ENCODE assay signal across 1 cellular context in the genomic region with DNA sequence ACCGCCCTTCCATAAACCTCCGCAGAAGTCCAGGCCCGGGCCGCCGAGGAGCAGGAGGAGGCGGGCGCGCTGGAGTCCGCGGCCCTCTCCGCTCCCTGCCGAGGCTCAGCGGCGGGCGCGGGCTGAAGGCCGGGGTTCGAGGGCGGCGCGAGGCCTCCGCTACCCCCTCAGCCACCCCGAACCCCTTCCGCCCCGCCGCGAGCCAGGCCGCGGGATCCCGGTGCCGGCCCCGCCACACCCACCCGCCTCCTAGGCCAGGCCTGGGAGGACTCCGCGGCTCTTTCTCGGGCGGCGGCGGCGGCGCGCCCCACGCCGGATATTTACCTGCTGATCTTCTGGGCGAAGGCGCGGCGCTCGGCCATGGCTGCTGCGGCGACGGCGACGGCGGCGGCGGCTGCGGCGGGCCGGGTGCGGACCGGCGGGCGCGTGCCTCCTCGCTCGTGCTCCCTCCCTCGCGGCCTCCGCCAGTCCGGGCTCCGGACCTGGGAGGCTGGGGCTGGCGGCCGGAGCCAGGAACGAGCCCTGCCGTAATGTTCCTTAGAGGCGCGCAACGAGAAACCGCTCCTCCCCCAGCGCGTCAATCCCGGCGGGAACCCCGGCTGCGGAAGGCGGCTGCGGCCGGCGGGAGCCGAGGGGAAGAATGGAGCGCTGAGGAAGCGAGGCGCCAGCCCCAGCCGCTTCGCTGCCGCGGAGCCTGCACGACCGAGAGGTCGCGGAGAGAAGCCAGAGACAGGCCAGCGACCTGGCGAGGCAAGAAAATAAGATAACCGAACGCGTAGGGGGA.
A peak's percentile ranks its signal among the peaks of the same experiment; 100 is the strongest.
TF ChIP-seq lines count a peak whose summit lies in the region.

A gene with protein sequence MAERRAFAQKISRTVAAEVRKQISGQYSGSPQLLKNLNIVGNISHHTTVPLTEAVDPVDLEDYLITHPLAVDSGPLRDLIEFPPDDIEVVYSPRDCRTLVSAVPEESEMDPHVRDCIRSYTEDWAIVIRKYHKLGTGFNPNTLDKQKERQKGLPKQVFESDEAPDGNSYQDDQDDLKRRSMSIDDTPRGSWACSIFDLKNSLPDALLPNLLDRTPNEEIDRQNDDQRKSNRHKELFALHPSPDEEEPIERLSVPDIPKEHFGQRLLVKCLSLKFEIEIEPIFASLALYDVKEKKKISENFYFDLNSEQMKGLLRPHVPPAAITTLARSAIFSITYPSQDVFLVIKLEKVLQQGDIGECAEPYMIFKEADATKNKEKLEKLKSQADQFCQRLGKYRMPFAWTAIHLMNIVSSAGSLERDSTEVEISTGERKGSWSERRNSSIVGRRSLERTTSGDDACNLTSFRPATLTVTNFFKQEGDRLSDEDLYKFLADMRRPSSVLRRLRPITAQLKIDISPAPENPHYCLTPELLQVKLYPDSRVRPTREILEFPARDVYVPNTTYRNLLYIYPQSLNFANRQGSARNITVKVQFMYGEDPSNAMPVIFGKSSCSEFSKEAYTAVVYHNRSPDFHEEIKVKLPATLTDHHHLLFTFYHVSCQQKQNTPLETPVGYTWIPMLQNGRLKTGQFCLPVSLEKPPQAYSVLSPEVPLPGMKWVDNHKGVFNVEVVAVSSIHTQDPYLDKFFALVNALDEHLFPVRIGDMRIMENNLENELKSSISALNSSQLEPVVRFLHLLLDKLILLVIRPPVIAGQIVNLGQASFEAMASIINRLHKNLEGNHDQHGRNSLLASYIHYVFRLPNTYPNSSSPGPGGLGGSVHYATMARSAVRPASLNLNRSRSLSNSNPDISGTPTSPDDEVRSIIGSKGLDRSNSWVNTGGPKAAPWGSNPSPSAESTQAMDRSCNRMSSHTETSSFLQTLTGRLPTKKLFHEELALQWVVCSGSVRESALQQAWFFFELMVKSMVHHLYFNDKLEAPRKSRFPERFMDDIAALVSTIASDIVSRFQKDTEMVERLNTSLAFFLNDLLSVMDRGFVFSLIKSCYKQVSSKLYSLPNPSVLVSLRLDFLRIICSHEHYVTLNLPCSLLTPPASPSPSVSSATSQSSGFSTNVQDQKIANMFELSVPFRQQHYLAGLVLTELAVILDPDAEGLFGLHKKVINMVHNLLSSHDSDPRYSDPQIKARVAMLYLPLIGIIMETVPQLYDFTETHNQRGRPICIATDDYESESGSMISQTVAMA (N-terminal part only) (minus strand): TSS at position 484 of the 784 bp plus-strand sequence. CDS start 122 bp downstream, at position 362.

TF ChIP-seq in HEK293, 187 proteins besides CTCF, POLR2A, EP300 and RAD21 (continued from another document and continues in another):
- TF ChIP-seq, protein P1, sequence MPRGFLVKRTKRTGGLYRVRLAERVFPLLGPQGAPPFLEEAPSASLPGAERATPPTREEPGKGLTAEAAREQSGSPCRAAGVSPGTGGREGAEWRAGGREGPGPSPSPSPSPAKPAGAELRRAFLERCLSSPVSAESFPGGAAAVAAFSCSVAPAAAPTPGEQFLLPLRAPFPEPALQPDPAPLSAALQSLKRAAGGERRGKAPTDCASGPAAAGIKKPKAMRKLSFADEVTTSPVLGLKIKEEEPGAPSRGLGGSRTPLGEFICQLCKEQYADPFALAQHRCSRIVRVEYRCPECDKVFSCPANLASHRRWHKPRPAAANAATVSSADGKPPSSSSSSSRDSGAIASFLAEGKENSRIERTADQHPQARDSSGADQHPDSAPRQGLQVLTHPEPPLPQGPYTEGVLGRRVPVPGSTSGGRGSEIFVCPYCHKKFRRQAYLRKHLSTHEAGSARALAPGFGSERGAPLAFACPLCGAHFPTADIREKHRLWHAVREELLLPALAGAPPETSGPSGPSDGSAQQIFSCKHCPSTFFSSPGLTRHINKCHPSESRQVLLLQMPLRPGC (tag by site-specific recombination; IDR thresholded peaks at IDR 0.05): peak; percentile 56; the same call in 1 of the 2 replicates
- TF ChIP-seq ZNF146 (tag by site-specific recombination; IDR thresholded peaks at IDR 0.05) (no peak), ZNF324 (tag by site-specific recombination; IDR thresholded peaks at IDR 0.05) (no peak; the same call in 1 of the 2 replicates), SETDB1 (IDR thresholded peaks at IDR 0.05; ENCODE audit: insufficient read length, low read length) (no peak), ZNF433 (tag by site-specific recombination; IDR thresholded peaks at IDR 0.05; ENCODE audit: low read depth) (no peak), ZNF701 (tag by site-specific recombination; IDR thresholded peaks at IDR 0.05) (no peak), ZNF223 (tag by site-specific recombination; IDR thresholded peaks at IDR 0.05) (no peak), ZBTB17 (tag by site-specific recombination; IDR thresholded peaks at IDR 0.05) (peak; percentile 99), ZNF416 (tag by site-specific recombination; IDR thresholded peaks at IDR 0.05) (no peak), IKZF3 (tag by site-specific recombination; IDR thresholded peaks at IDR 0.05) (peak; percentile 91), HOXA7 (CRISPR knock-in tag; IDR thresholded peaks at IDR 0.05; ENCODE audit: borderline replicate concordance) (no peak), ZBTB10 (tag by site-specific recombination; IDR thresholded peaks at IDR 0.05) (no peak), KLF9 (tag by site-specific recombination; IDR thresholded peaks at IDR 0.05; ENCODE audit: low read depth) (peak; percentile 30; the same call in 1 of the 2 replicates), BCL11B (tag by site-specific recombination; IDR thresholded peaks at IDR 0.05; ENCODE audit: low read depth) (no peak), MEIS1 (CRISPR knock-in tag; IDR thresholded peaks at IDR 0.05; ENCODE audit: borderline replicate concordance) (no peak), ZNF266 (tag by site-specific recombination; IDR thresholded peaks at IDR 0.05; ENCODE audit: low read depth) (no peak), ZNF19 (tag by site-specific recombination; IDR thresholded peaks at IDR 0.05; ENCODE audit: low read depth) (no peak), ZNF555 (tag by site-specific recombination; conservative IDR thresholded peaks at IDR 0.05) (no peak), ZNF501 (tag by site-specific recombination; IDR thresholded peaks at IDR 0.05) (peak; percentile 91), ZBTB6 (tag by site-specific recombination; IDR thresholded peaks at IDR 0.05) (0 out of 2 replicates have a peak, but pooled peaks have one; percentile 13), ZNF600 (tag by site-specific recombination; IDR thresholded peaks at IDR 0.05) (peak; percentile 82), PBX3 (CRISPR knock-in tag; IDR thresholded peaks at IDR 0.05) (peak; percentile 88), ZFP41 (tag by site-specific recombination; IDR thresholded peaks at IDR 0.05; ENCODE audit: borderline replicate concordance) (no peak), ZBTB44 (tag by site-specific recombination; IDR thresholded peaks at IDR 0.05) (0 out of 2 replicates have a peak, but pooled peaks have one; percentile 15), ZNF404 (tag by site-specific recombination; IDR thresholded peaks at IDR 0.05) (no peak), ZNF626 (tag by site-specific recombination; IDR thresholded peaks at IDR 0.05) (no peak; the same call in 1 of the 2 replicates)
- TF ChIP-seq, protein P2, sequence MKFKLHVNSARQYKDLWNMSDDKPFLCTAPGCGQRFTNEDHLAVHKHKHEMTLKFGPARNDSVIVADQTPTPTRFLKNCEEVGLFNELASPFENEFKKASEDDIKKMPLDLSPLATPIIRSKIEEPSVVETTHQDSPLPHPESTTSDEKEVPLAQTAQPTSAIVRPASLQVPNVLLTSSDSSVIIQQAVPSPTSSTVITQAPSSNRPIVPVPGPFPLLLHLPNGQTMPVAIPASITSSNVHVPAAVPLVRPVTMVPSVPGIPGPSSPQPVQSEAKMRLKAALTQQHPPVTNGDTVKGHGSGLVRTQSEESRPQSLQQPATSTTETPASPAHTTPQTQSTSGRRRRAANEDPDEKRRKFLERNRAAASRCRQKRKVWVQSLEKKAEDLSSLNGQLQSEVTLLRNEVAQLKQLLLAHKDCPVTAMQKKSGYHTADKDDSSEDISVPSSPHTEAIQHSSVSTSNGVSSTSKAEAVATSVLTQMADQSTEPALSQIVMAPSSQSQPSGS (tag by site-specific recombination; IDR thresholded peaks at IDR 0.05; ENCODE audit: low read depth): no peak
- TF ChIP-seq, protein P3, sequence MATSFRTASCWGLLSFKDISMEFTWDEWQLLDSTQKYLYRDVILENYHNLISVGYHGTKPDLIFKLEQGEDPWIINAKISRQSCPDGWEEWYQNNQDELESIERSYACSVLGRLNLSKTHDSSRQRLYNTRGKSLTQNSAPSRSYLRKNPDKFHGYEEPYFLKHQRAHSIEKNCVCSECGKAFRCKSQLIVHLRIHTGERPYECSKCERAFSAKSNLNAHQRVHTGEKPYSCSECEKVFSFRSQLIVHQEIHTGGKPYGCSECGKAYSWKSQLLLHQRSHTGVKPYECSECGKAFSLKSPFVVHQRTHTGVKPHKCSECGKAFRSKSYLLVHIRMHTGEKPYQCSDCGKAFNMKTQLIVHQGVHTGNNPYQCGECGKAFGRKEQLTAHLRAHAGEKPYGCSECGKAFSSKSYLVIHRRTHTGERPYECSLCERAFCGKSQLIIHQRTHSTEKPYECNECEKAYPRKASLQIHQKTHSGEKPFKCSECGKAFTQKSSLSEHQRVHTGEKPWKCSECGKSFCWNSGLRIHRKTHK (tag by site-specific recombination; IDR thresholded peaks at IDR 0.05): no peak
- TF ChIP-seq, protein P4, sequence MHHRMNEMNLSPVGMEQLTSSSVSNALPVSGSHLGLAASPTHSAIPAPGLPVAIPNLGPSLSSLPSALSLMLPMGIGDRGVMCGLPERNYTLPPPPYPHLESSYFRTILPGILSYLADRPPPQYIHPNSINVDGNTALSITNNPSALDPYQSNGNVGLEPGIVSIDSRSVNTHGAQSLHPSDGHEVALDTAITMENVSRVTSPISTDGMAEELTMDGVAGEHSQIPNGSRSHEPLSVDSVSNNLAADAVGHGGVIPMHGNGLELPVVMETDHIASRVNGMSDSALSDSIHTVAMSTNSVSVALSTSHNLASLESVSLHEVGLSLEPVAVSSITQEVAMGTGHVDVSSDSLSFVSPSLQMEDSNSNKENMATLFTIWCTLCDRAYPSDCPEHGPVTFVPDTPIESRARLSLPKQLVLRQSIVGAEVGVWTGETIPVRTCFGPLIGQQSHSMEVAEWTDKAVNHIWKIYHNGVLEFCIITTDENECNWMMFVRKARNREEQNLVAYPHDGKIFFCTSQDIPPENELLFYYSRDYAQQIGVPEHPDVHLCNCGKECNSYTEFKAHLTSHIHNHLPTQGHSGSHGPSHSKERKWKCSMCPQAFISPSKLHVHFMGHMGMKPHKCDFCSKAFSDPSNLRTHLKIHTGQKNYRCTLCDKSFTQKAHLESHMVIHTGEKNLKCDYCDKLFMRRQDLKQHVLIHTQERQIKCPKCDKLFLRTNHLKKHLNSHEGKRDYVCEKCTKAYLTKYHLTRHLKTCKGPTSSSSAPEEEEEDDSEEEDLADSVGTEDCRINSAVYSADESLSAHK (tag by site-specific recombination; IDR thresholded peaks at IDR 0.05): no peak
- TF ChIP-seq, protein P5, sequence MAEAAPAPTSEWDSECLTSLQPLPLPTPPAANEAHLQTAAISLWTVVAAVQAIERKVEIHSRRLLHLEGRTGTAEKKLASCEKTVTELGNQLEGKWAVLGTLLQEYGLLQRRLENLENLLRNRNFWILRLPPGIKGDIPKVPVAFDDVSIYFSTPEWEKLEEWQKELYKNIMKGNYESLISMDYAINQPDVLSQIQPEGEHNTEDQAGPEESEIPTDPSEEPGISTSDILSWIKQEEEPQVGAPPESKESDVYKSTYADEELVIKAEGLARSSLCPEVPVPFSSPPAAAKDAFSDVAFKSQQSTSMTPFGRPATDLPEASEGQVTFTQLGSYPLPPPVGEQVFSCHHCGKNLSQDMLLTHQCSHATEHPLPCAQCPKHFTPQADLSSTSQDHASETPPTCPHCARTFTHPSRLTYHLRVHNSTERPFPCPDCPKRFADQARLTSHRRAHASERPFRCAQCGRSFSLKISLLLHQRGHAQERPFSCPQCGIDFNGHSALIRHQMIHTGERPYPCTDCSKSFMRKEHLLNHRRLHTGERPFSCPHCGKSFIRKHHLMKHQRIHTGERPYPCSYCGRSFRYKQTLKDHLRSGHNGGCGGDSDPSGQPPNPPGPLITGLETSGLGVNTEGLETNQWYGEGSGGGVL (tag by site-specific recombination; IDR thresholded peaks at IDR 0.05): peak; percentile 61; the same call in 1 of the 2 replicates
